Comparison of ENCODE assay signal across 1 cellular context in genomic region chr15:73518180-73518862, GRCh38.
TF ChIP-seq lines count a peak whose summit lies in the region.

No MANE protein-coding gene starts in this region.

TF ChIP-seq in IMR-90, 13 proteins besides CTCF, POLR2A, EP300 and RAD21 (continued from another document):
- no peak for TF ChIP-seq USF2 (IDR thresholded peaks at IDR 0.05; ENCODE audit: low read depth, low read length)
- no peak for TF ChIP-seq RCOR1 (IDR thresholded peaks at IDR 0.05; ENCODE audit: insufficient replicate concordance, low read length)
- TF ChIP-seq CEBPB (IDR thresholded peaks at IDR 0.05; ENCODE audit: low read depth, low read length), result no peak
- TF ChIP-seq MAZ (IDR thresholded peaks at IDR 0.05; ENCODE audit: borderline replicate concordance, low read depth, low read length), result no peak
TF ChIP-seq in IMR-90: peak in this region for 0.
